In the genomic region with DNA sequence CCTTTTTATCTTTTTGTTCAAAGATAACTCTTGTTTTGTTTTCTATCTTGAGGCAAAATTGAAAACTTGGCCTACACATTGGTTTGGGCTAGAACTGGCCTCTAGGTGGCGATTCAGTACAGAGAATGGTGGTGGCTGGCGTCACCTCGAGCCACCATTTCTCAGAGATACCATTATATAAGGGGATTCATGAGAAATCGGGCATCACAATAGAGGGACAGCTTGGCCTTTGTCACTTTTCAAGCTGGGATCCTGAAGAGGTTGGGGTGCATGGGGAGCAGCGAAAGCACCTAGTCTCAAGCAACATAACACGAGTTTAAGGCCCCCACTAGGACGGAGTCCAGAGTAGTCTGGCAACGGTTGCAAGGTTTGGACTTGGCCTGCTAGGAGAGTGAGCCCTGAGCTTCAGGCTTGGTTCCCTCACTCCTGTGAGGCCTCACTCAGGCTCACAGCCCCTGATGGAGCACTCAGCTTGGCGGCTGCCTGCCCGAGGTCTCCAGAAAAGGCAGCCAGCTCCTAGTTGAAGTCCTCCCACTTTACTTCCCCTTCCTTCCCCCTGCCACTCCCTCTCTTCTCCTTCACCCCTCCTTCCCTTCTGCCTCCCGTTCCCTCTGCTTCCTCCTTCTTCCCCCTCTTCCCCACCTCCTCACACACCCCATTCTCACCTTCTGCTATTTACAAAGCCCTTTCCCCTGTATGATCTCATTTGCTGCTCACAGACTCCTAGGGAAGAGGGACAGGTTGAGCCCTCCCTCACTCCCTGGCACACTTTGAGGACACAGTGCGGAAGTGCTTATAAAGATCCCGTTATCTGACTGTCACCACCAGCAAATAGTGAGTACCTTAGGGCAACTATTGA, we compare ENCODE assay signal across 8 cellular contexts.
DNase-seq lines count a peak whose midpoint lies in the region; ATAC-seq, FAIRE-seq and TF ChIP-seq lines count a peak whose summit lies in the region.

No MANE protein-coding gene starts in this region.

- H3K27ac ChIP-seq in OCI-LY3 (ENCODE audit: low read length) (peak overlapping the region; percentile 36; the same call in 1 of the 2 replicates), esophagus muscularis mucosa (replicated peaks in 1 of 4) (peak overlapping the region in 1 of 4 donors; percentile 32), suprapubic skin (no peak overlapping the region)

- H3K27me3 ChIP-seq in OCI-LY3 (ENCODE audit: low read depth, low read length) (no peaks in the 10 kb centered on the region), esophagus muscularis mucosa (no peaks in the 10 kb centered on the region), suprapubic skin (no peaks in the 10 kb centered on the region)

- TF ChIP-seq CTCF in OCI-LY3 (IDR thresholded peaks at IDR 0.05; ENCODE audit: low read depth, low read length) (peak; percentile 88), esophagus muscularis mucosa (IDR thresholded peaks at IDR 0.05) (peak; percentile 69 to 87 (median 82)), suprapubic skin (IDR thresholded peaks at IDR 0.05) (peak; percentile 65 to 72)

- H3K36me3 Mint-ChIP-seq in naive thymus-derived CD8-positive, alpha-beta T cell = no peaks in the 10 kb centered on the region

- no peak for TF ChIP-seq EP300 in esophagus muscularis mucosa (IDR thresholded peaks at IDR 0.05)
- no peak for TF ChIP-seq EP300 in suprapubic skin (IDR thresholded peaks at IDR 0.05)

- peak overlapping the region; percentile 99 for H2AFZ ChIP-seq in OCI-LY3 (ENCODE audit: low read depth, low read length)

- peak; percentile 70 for DNase-seq in COLO829 (ENCODE audit: low spot score)
- DNase-seq in HTR-8/SVneo (ENCODE audit: insufficient read length, low spot score) = peak; percentile 63
- peak; percentile 30 for DNase-seq in activated T-cell treated with anti-CD3 and anti-CD28 coated beads for 48 hours (ENCODE audit: low read depth)
- no peak for DNase-seq in esophagus muscularis mucosa (ENCODE audit: extremely low spot score)
- peak; percentile 1 to 69 (median 34) for DNase-seq in naive thymus-derived CD8-positive, alpha-beta T cell
- DNase-seq in suprapubic skin (ENCODE audit: low spot score in 2 of 2) = no peak

- peak overlapping the region; percentile 77 for H3K9ac ChIP-seq in OCI-LY3 (ENCODE audit: low read length)

- no peaks in the 10 kb centered on the region for H3K79me2 ChIP-seq in OCI-LY3 (ENCODE audit: low read length)

- H3K4me1 Mint-ChIP-seq in naive thymus-derived CD8-positive, alpha-beta T cell = peaks cover 0 to 5% (median 3%) of the 10 kb centered on the region in 4 donors

- intact Hi-C loops in esophagus muscularis mucosa (cut with DNase I) = loop anchor here (1.0 kb wide), 1 partner anchor 537 kb away; no protein-coding TSS in a partner anchor

- ATAC-seq in GM19452 (IDR thresholded peaks at IDR 0.05; ENCODE audit: unreplicated experiment) = peak; percentile 83
- ATAC-seq in naive thymus-derived CD8-positive, alpha-beta T cell = peak; percentile 63 to 76

- TF ChIP-seq POLR2A in esophagus muscularis mucosa (IDR thresholded peaks at IDR 0.05; ENCODE audit: low read depth) = no peak
- TF ChIP-seq POLR2A in suprapubic skin (IDR thresholded peaks at IDR 0.05) = no peak

- H3K36me3 ChIP-seq in OCI-LY3 (replicated peaks; ENCODE audit: low read depth, low read length) (no peaks in the 10 kb centered on the region), esophagus muscularis mucosa (no peaks in the 10 kb centered on the region), suprapubic skin (no peaks in the 10 kb centered on the region)

- no peaks in the 10 kb centered on the region for H3K9me3 Mint-ChIP-seq in naive thymus-derived CD8-positive, alpha-beta T cell

- peak overlapping the region; percentile 88 for H3K4me2 ChIP-seq in OCI-LY3 (ENCODE audit: low read length)

- H4K20me1 ChIP-seq in OCI-LY3 (ENCODE audit: insufficient read depth, low read length) = no peaks in the 10 kb centered on the region

- H3K27me3 Mint-ChIP-seq in naive thymus-derived CD8-positive, alpha-beta T cell = peaks cover 0 to 1% (median 0%) of the 10 kb centered on the region in 5 donors

- peaks cover 12% of the 10 kb centered on the region for H3K4me1 ChIP-seq in OCI-LY3 (ENCODE audit: low read length)
- H3K4me1 ChIP-seq in esophagus muscularis mucosa = peaks cover 8 to 45% (median 40%) of the 10 kb centered on the region in 4 donors
- H3K4me1 ChIP-seq in suprapubic skin = peaks cover 27% of the 10 kb centered on the region

- POLR2A ChIA-PET in naive thymus-derived CD8-positive, alpha-beta T cell (lab: Charles Lee) = no interaction called here

- H3K9me3 ChIP-seq in OCI-LY3 (ENCODE audit: insufficient read depth, low read length) (no peaks in the 10 kb centered on the region), esophagus muscularis mucosa (no peaks in the 10 kb centered on the region), suprapubic skin (no peaks in the 10 kb centered on the region)

- H3K27ac Mint-ChIP-seq in naive thymus-derived CD8-positive, alpha-beta T cell = peak overlapping the region in 5 of 10 donors; percentile 13 to 60 (median 37)

- peak overlapping the region; percentile 70 for H3K4me3 ChIP-seq in OCI-LY3 (ENCODE audit: low read length)
- H3K4me3 ChIP-seq in esophagus muscularis mucosa = peak overlapping the region; percentile 1 to 26 (median 8)
- H3K4me3 ChIP-seq in suprapubic skin = peak overlapping the region; percentile 8

- H3K4me3 Mint-ChIP-seq in naive thymus-derived CD8-positive, alpha-beta T cell = no peak overlapping the region

- FAIRE-seq in HTR-8/SVneo (lab: Jason Lieb, UNC) = no peak

- WGBS in esophagus muscularis mucosa = 43% methylated on average over 13 of the region's 13 CpGs
- 32% methylated on average over 12 of the region's 13 CpGs for WGBS in suprapubic skin

Comparison
In these comparisons a context has a peak if more than half of its experiments do, and no peak if none do; other contexts are left out.
1. DNase-seq: peak in COLO829 (single experiment), HTR-8/SVneo (single experiment), activated T-cell treated with anti-CD3 and anti-CD28 coated beads for 48 hours (single experiment) and naive thymus-derived CD8-positive, alpha-beta T cell (10 of 10); none in esophagus muscularis mucosa (single experiment) and suprapubic skin (0 of 2).
2. H3K4me3 ChIP-seq: peak in every context shown above with its lines; median percentile 70 in OCI-LY3; 8 in esophagus muscularis mucosa; 8 in suprapubic skin.
3. Peak in every context shown above with its lines, with median percentiles within 50 percentile points of each other: CTCF ChIP-seq.